1 cellular context compared by ENCODE assay signal in the genomic region with DNA sequence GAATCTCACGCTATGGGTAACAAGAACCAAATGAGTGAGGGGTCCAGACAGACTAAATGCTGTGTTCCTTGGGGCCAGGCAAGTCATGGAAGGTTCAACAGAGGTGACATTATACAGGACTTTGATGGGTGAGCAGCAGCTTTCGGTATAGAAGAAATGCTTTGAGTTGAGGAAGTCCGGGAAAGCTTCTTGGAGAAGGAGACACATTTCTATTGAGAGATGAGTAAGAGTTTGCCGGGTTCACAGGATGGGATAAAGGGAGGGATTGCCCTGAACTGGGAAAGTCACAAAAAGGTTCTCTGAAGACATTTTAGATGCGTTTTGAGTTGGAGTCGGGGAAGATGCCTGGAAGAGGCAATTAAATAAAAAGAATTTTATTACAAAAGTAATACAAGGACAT.
A peak's percentile ranks its signal among the peaks of the same experiment; 100 is the strongest.
TF ChIP-seq lines count a peak whose summit lies in the region.

No MANE protein-coding gene starts in this region.

TF ChIP-seq in HepG2, 621 proteins besides CTCF, POLR2A, EP300 and RAD21:
- no peak for TF ChIP-seq LCORL (IDR thresholded peaks at IDR 0.05)
- 0 out of 2 replicates have a peak, but pooled peaks have one; percentile 3 for TF ChIP-seq LCORL (CRISPR knock-in tag; IDR thresholded peaks at IDR 0.05)
- no peak for TF ChIP-seq CBFB (CRISPR knock-in tag; IDR thresholded peaks at IDR 0.05)
